Comparison of ENCODE assay signal across 34 cellular contexts in the genomic region with DNA sequence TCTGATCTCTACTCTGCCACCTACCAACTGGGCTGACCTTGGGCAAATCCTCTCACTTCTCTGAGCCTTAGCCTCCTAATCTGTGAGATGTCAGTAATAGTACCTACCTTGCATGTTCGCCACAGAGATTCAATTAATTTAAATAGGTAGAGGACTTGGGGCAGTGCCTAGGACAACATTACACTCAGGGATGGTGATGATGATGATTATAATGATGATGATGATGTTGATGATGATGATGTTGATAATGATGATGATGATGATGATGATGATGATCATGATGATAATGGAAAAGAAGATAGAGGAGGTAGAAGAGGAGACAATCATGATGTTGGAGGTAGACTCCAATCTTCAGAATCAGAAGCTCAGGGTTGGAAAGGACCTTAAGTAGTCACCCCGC. TPM values are rescaled to one million over a fixed set of nuclear protein-coding genes. Genes with fewer than 3 reads are reported as not detected.
"Had no signal": no experiment of that assay in that cellular context is flagged by ENCODE, and none has a peak within 500 bp of the region (broad histone marks: within the 10 kb centered on the region; RNA-seq: fewer than 3 reads in every experiment).

No MANE protein-coding gene starts in this region.

- H3K9me3 ChIP-seq: adrenal gland, ascending aorta, esophagus muscularis mucosa, gastrocnemius medialis, heart left ventricle had no signal

- H3K27ac ChIP-seq: adrenal gland, ascending aorta, brain microvascular endothelial cell, esophagus muscularis mucosa, foreskin keratinocyte, gastrocnemius medialis had no signal

- H3K4me1 ChIP-seq: adrenal gland, ascending aorta, foreskin keratinocyte, gastrocnemius medialis had no signal

- ATAC-seq: activated CD4-positive, alpha-beta T cell treated with anti-CD3 and anti-CD28 coated beads for 36 hours; activated CD8-positive, alpha-beta T cell treated with anti-CD3 and anti-CD28 coated beads for 36 hours; activated naive CD8-positive, alpha-beta T cell treated with anti-CD3 and anti-CD28 coated beads, Interleukin-2, amount 50 U/mL, for 24 hours; effector memory CD8-positive, alpha-beta T cell; foreskin keratinocyte; gastrocnemius medialis had no signal

- H3K36me3 ChIP-seq: adrenal gland, ascending aorta, brain microvascular endothelial cell, esophagus muscularis mucosa, gastrocnemius medialis, heart left ventricle had no signal

- H3K27me3 ChIP-seq: adrenal gland, ascending aorta, brain microvascular endothelial cell, esophagus muscularis mucosa, foreskin keratinocyte, gastrocnemius medialis, heart left ventricle had no signal

- H3K4me3 ChIP-seq: adrenal gland, ascending aorta, esophagus muscularis mucosa, gastrocnemius medialis, heart left ventricle had no signal

- DNase-seq: activated CD4-positive, alpha-beta T cell treated with anti-CD3 and anti-CD28 coated beads for 36 hours; activated CD4-positive, alpha-beta T cell treated with anti-CD3 and anti-CD28 coated beads, Interleukin-2, amount 50 U/mL, for 1 hour; activated CD4-positive, alpha-beta T cell treated with anti-CD3 and anti-CD28 coated beads, Interleukin-2, amount 50 U/mL, for 48 hours; activated CD4-positive, CD25-positive, alpha-beta regulatory T cell; activated CD4-positive, CD25-positive, alpha-beta regulatory T cell treated with anti-CD3 and anti-CD28 coated beads, Interleukin-2, amount 50 U/mL, for 72 hours; activated CD8-positive, alpha-beta memory T cell treated with anti-CD3 and anti-CD28 coated beads for 24 hours; activated CD8-positive, alpha-beta T cell treated with anti-CD3 and anti-CD28 coated beads for 36 hours; activated effector memory CD4-positive, alpha-beta T cell treated with anti-CD3 and anti-CD28 coated beads, Interleukin-2, amount 50 U/mL, for 16 hours; activated naive CD4-positive, alpha-beta T cell treated with anti-CD3 and anti-CD28 coated beads for 36 hours; activated naive CD8-positive, alpha-beta T cell treated with anti-CD3 and anti-CD28 coated beads for 36 hours; activated naive CD8-positive, alpha-beta T cell treated with anti-CD3 and anti-CD28 coated beads, Interleukin-2, amount 50 U/mL, for 24 hours; activated T-cell treated with anti-CD3 and anti-CD28 coated beads, Interleukin-2, amount 50 U/mL, for 1 hour; activated T-cell treated with anti-CD3 and anti-CD28 coated beads, Interleukin-2, amount 50 U/mL, for 48 hours; adrenal gland; amygdala; brain microvascular endothelial cell; caudate nucleus; cortex of kidney; dermis blood vessel endothelial cell; effector CD4-positive, alpha-beta T cell; effector memory CD8-positive, alpha-beta T cell; erythroblast; foreskin keratinocyte; gastrocnemius medialis; glutamatergic neuron; T-helper 2 cell had no signal

RNA-seq across cellular contexts. Expression of gene SMIM23, which starts 40.7 kb away (rescaled TPM):
- total RNA-seq: activated CD4-positive, alpha-beta T cell treated with anti-CD3 and anti-CD28 coated beads for 36 hours; activated CD8-positive, alpha-beta T cell treated with anti-CD3 and anti-CD28 coated beads for 36 hours; activated naive CD4-positive, alpha-beta T cell treated with anti-CD3 and anti-CD28 coated beads for 36 hours; activated naive CD8-positive, alpha-beta T cell treated with anti-CD3 and anti-CD28 coated beads for 36 hours; activated T-helper 1 cell treated with anti-CD3 and anti-CD28 coated beads, Interleukin-12 subunit alpha, Interleukin-12 subunit beta, Interleukin-2, Interleukin-4 antibody, amounts not matched to agents 30 ng/mL and 10 ng/mL and 1 ng/mL, durations not matched to agents 14 hours and 24 hours and 36 hours; activated T-helper 2 cell treated with anti-CD3 and anti-CD28 coated beads, Interferon-gamma antibody, Interleukin-2, Interleukin-4, amounts not matched to agents 10 μg/mL and 5 μg/mL and 100 μg/mL, durations not matched to agents 14 hours and 24 hours and 36 hours; adrenal gland; ascending aorta; bronchial epithelial cell; chondrocyte; dermis blood vessel endothelial cell; esophagus muscularis mucosa; foreskin keratinocyte; gastrocnemius medialis; heart left ventricle; T-helper 1 cell treated with Interleukin-12 subunit alpha and Interleukin-12 subunit beta and Interleukin-4 antibody, amounts not matched to agents 30 ng/mL and 1 ng/mL, for 36 hours had no signal
